28 cellular contexts compared by ENCODE assay signal in genomic region chr12:104155711-104156555, GRCh38.
"Had no signal": no experiment of that assay in that cellular context is flagged by ENCODE, and none has a peak within 500 bp of the region (broad histone marks: within the 10 kb centered on the region; RNA-seq: fewer than 3 reads in every experiment).

No MANE protein-coding gene starts in this region.

- H3K4me1 ChIP-seq: right lobe of liver, stomach, thyroid gland, upper lobe of left lung had no signal

- H3K36me3 Mint-ChIP-seq: immature natural killer cell; naive B cell; natural killer cell treated with Interleukin-12 subunit alpha and Interleukin-12 subunit beta and Interleukin-15 and Interleukin-18, amount 100 ng/mL, for 72 hours; stimulated activated effector memory CD8-positive, alpha-beta T cell treated with anti-CD3 and anti-CD28 coated beads, Interleukin-12 subunit alpha, Interleukin-12 subunit beta, amount 100 ng/mL, for 72 hours had no signal

- ATAC-seq: effector memory CD8-positive, alpha-beta T cell; left colon; left ventricle myocardium superior; lower lobe of right lung; mucosa of descending colon; natural killer cell treated with Interleukin-12 subunit alpha and Interleukin-12 subunit beta and Interleukin-15 and Interleukin-18, amount 100 ng/mL, for 72 hours; right lobe of liver; stimulated activated effector memory CD8-positive, alpha-beta T cell treated with anti-CD3 and anti-CD28 coated beads, Interleukin-12 subunit alpha, Interleukin-12 subunit beta, amount 100 ng/mL, for 72 hours had no signal

- H3K27me3 Mint-ChIP-seq: effector memory CD8-positive, alpha-beta T cell; naive B cell; progenitor cell of endocrine pancreas had no signal

- DNase-seq: dermis blood vessel endothelial cell; effector memory CD8-positive, alpha-beta T cell; hypothalamus; immature natural killer cell; islet precursor cell; kidney glomerular epithelial cell; left colon; left ventricle myocardium superior; lower lobe of right lung; mucosa of descending colon; naive B cell; right lobe of liver; small intestine; stimulated activated CD4-positive, alpha-beta T cell treated with anti-CD3 and anti-CD28 coated beads, Interleukin-1b, Interleukin-23, amount 100 ng/mL, for 48 hours; stimulated activated CD4-positive, alpha-beta T cell treated with anti-CD3 and anti-CD28 coated beads, Interleukin-4, amount 100 ng/mL, for 1 hour; stimulated activated naive CD4-positive, alpha-beta T cell treated with Interleukin-2 at 50 U/mL for 16 hours; stomach; thyroid gland; upper lobe of left lung had no signal

- H3K4me3 ChIP-seq: coronary artery, lower lobe of right lung, mucosa of descending colon, right lobe of liver, stomach, thyroid gland, upper lobe of left lung had no signal

- H3K9ac ChIP-seq: parathyroid adenoma had no signal

- H3K4me3 Mint-ChIP-seq: effector memory CD8-positive, alpha-beta T cell; immature natural killer cell; natural killer cell treated with Interleukin-12 subunit alpha and Interleukin-12 subunit beta and Interleukin-15 and Interleukin-18, amount 100 ng/mL, for 72 hours; neural crest cell; stimulated activated effector memory CD8-positive, alpha-beta T cell treated with anti-CD3 and anti-CD28 coated beads, Interleukin-12 subunit alpha, Interleukin-12 subunit beta, amount 100 ng/mL, for 72 hours had no signal

- H3K79me2 ChIP-seq: parathyroid adenoma had no signal

- H3K36me3 ChIP-seq: lower lobe of right lung, neutrophil, right lobe of liver, stomach, thyroid gland, upper lobe of left lung had no signal

- FAIRE-seq: frontal cortex, small intestine, urothelium cell line had no signal

- H3K27me3 ChIP-seq: neutrophil, right lobe of liver, stomach, thyroid gland, upper lobe of left lung had no signal

- H3K27ac ChIP-seq: coronary artery, lower lobe of right lung, neutrophil, parathyroid adenoma, right lobe of liver, stomach, thyroid gland, upper lobe of left lung had no signal

- H3K9me3 Mint-ChIP-seq: effector memory CD8-positive, alpha-beta T cell; immature natural killer cell; naive B cell; natural killer cell treated with Interleukin-12 subunit alpha and Interleukin-12 subunit beta and Interleukin-15 and Interleukin-18, amount 100 ng/mL, for 72 hours; neural crest cell; stimulated activated effector memory CD8-positive, alpha-beta T cell treated with anti-CD3 and anti-CD28 coated beads, Interleukin-12 subunit alpha, Interleukin-12 subunit beta, amount 100 ng/mL, for 72 hours had no signal

- H3K27ac Mint-ChIP-seq: effector memory CD8-positive, alpha-beta T cell; immature natural killer cell; natural killer cell treated with Interleukin-12 subunit alpha and Interleukin-12 subunit beta and Interleukin-15 and Interleukin-18, amount 100 ng/mL, for 72 hours; progenitor cell of endocrine pancreas; stimulated activated effector memory CD8-positive, alpha-beta T cell treated with anti-CD3 and anti-CD28 coated beads, Interleukin-12 subunit alpha, Interleukin-12 subunit beta, amount 100 ng/mL, for 72 hours had no signal

- H3K4me1 Mint-ChIP-seq: neural crest cell had no signal

- H2AFZ ChIP-seq: parathyroid adenoma had no signal

- H3K9me3 ChIP-seq: lower lobe of right lung, mucosa of descending colon, neutrophil, right lobe of liver, stomach, thyroid gland, upper lobe of left lung had no signal
